ENCODE assay signal across 7 cellular contexts in the genomic region with DNA sequence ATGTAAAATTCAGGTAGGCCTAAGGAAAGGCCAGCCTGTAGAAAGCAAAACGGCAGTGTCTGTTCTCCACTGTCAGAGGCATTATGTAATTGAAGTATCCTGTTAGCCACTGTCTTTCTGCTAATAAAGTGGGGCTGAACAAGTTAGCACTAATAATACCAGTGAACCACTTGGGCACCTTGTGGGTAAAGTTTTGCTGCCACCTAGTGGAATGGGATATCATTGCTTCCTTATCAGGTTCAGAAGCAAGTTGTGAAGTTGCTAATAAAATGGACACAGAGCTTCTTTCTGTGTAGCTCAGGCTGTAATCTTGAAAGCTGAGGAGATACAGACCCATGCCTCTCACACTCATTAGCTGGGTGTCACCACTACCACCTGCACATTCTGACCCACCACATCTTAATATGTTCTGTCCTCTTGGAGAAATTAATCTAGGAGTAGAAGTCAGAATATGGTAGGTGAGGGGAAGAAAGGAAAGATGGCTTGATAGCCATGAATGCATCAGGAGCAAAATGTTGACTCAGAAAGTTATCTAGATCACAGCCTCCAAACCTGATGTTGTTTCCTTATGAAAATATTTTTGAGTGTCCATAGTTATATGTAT.
A peak's percentile ranks its signal among the peaks of the same experiment; 100 is the strongest.
DNase-seq lines count a peak whose midpoint lies in the region; ATAC-seq lines count a peak whose summit lies in the region.

No MANE protein-coding gene starts in this region.

- no peaks in the 10 kb centered on the region for H3K9me3 ChIP-seq in HAP-1

- intact Hi-C loops in left colon (cut with DNase I, micrococcal nuclease): loop anchor here in 1 of 2 donors (5.0 to 10.0 kb wide), 2 partner anchors 61 to 316 kb away; no protein-coding TSS in a partner anchor

- no peaks in the 10 kb centered on the region for H3K4me1 ChIP-seq in HAP-1

- peaks cover 27% of the 10 kb centered on the region for H3K27me3 Mint-ChIP-seq in central memory CD8-positive, alpha-beta T cell
- peaks cover 10 to 13% of the 10 kb centered on the region in 2 donors for H3K27me3 Mint-ChIP-seq in stimulated activated naive B cell treated with anti-CD40 and anti-IgM and Interleukin-4, amounts not matched to agents 10 μg/mL and 1 μg/mL and 100 μg/mL, for 72 hours

- no peaks in the 10 kb centered on the region for H3K27me3 ChIP-seq in HAP-1 (ENCODE audit: low read depth)

- H3K9me3 Mint-ChIP-seq in central memory CD8-positive, alpha-beta T cell: no peaks in the 10 kb centered on the region
- no peaks in the 10 kb centered on the region for H3K9me3 Mint-ChIP-seq in stimulated activated naive B cell treated with anti-CD40 and anti-IgM and Interleukin-4, amounts not matched to agents 10 μg/mL and 1 μg/mL and 100 μg/mL, for 72 hours

- H3K4me3 Mint-ChIP-seq in central memory CD8-positive, alpha-beta T cell: no peak overlapping the region
- no peak overlapping the region for H3K4me3 Mint-ChIP-seq in stimulated activated naive B cell treated with anti-CD40 and anti-IgM and Interleukin-4, amounts not matched to agents 10 μg/mL and 1 μg/mL and 100 μg/mL, for 72 hours

- H3K4me3 ChIP-seq in HAP-1: no peak overlapping the region

- no peaks in the 10 kb centered on the region for H3K36me3 Mint-ChIP-seq in central memory CD8-positive, alpha-beta T cell (ENCODE audit: insufficient read depth)
- no peaks in the 10 kb centered on the region for H3K36me3 Mint-ChIP-seq in stimulated activated naive B cell treated with anti-CD40 and anti-IgM and Interleukin-4, amounts not matched to agents 10 μg/mL and 1 μg/mL and 100 μg/mL, for 72 hours

- H3K27ac Mint-ChIP-seq in central memory CD8-positive, alpha-beta T cell (ENCODE audit: low read depth): no peak overlapping the region
- H3K27ac Mint-ChIP-seq in stimulated activated naive B cell treated with anti-CD40 and anti-IgM and Interleukin-4, amounts not matched to agents 10 μg/mL and 1 μg/mL and 100 μg/mL, for 72 hours: no peak overlapping the region

- H3K4me1 Mint-ChIP-seq in central memory CD8-positive, alpha-beta T cell: no peaks in the 10 kb centered on the region
- H3K4me1 Mint-ChIP-seq in stimulated activated naive B cell treated with anti-CD40 and anti-IgM and Interleukin-4, amounts not matched to agents 10 μg/mL and 1 μg/mL and 100 μg/mL, for 72 hours: no peaks in the 10 kb centered on the region

- in situ Hi-C loops in HAP-1 (cut with MboI; ENCODE audit: low sequenced_read_pairs): loop anchor here (5.0 kb wide), 1 partner anchor 54 kb away; no protein-coding TSS in a partner anchor

- no peaks in the 10 kb centered on the region for H3K36me3 ChIP-seq in HAP-1 (replicated peaks)

- ATAC-seq in central memory CD8-positive, alpha-beta T cell (replicated peaks; ENCODE audit: extremely low read depth, poor library complexity, severe bottlenecking): peak; percentile 64
- peak; percentile 69 for ATAC-seq in left colon
- peak; percentile 87 to 89 for ATAC-seq in stimulated activated naive B cell treated with anti-CD40 and anti-IgM and Interleukin-4, amounts not matched to agents 10 μg/mL and 1 μg/mL and 100 μg/mL, for 72 hours (replicated peaks)

- DNase-seq in GM03348 (ENCODE audit: low spot score) (peak; percentile 67), HAP-1 (ENCODE audit: low spot score in 2 of 2) (peak; percentile 61 to 73), NCI-H128 (lab: John Stamatoyannopoulos, UW; ENCODE audit: unreplicated experiment) (peak; percentile 55), SKM-1 (lab: John Stamatoyannopoulos, UW; ENCODE audit: unreplicated experiment) (peak; percentile 63), left colon (no peak)
- DNase-seq in central memory CD8-positive, alpha-beta T cell (ENCODE audit: low spot score in 2 of 2): peak in 1 of 2 donors; percentile 42
- peak; percentile 52 for DNase-seq in stimulated activated naive B cell treated with anti-CD40 and anti-IgM and Interleukin-4, amounts not matched to agents 10 μg/mL and 1 μg/mL and 100 μg/mL, for 72 hours

Comparison
In these comparisons a context has a peak if more than half of its experiments do, and no peak if none do; other contexts are left out.
1. DNase-seq: peak in GM03348 (single experiment), HAP-1 (2 of 2), NCI-H128 (single experiment), SKM-1 (single experiment) and stimulated activated naive B cell treated with anti-CD40 and anti-IgM and Interleukin-4, amounts not matched to agents 10 μg/mL and 1 μg/mL and 100 μg/mL, for 72 hours (single experiment); none in left colon (0 of 2).
2. Peak in every context shown above with its lines, with median percentiles within 50 percentile points of each other: ATAC-seq.